ENCODE assay signal across 1 cellular context in genomic region chr3:52330194-52330805, GRCh38.
TF ChIP-seq lines count a peak whose summit lies in the region.

No MANE protein-coding gene starts in this region.

TF ChIP-seq in K562, 482 proteins besides CTCF, POLR2A, EP300 and RAD21:
- TF ChIP-seq ZNF395 (CRISPR knock-in tag; IDR thresholded peaks at IDR 0.05) (no peak), ZBTB17 (CRISPR knock-in tag; IDR thresholded peaks at IDR 0.05) (no peak), ARID3B (CRISPR knock-in tag; IDR thresholded peaks at IDR 0.05; ENCODE audit: borderline replicate concordance) (no peak), SNRNP70 (optimal IDR thresholded peaks at IDR 0.05; ENCODE audit: low read depth, low read length) (no peak), ARNT (IDR thresholded peaks at IDR 0.05) (no peak), UBTF (IDR thresholded peaks at IDR 0.05; ENCODE audit: borderline replicate concordance in 1 of 2, low read depth in 2 of 2, low read length in 2 of 2) (no peak), MCM5 (IDR thresholded peaks at IDR 0.05; ENCODE audit: low read depth) (no peak)
